ENCODE assay signal across 1 cellular context in genomic region chr9:136614372-136614922, GRCh38.
TF ChIP-seq lines count a peak whose summit lies in the region.

No MANE protein-coding gene starts in this region.

TF ChIP-seq in GM23338, 12 proteins besides CTCF, POLR2A, EP300 and RAD21 (continued from another document):
- TF ChIP-seq JUNB (IDR thresholded peaks at IDR 0.05; ENCODE audit: unreplicated experiment) (no peak), NANOG (IDR thresholded peaks at IDR 0.05; ENCODE audit: borderline replicate concordance) (no peak), STAT1 (IDR thresholded peaks at IDR 0.05; ENCODE audit: unreplicated experiment) (no peak), ETS1 (IDR thresholded peaks at IDR 0.05) (no peak)
